40 cellular contexts compared by ENCODE assay signal in the genomic region with DNA sequence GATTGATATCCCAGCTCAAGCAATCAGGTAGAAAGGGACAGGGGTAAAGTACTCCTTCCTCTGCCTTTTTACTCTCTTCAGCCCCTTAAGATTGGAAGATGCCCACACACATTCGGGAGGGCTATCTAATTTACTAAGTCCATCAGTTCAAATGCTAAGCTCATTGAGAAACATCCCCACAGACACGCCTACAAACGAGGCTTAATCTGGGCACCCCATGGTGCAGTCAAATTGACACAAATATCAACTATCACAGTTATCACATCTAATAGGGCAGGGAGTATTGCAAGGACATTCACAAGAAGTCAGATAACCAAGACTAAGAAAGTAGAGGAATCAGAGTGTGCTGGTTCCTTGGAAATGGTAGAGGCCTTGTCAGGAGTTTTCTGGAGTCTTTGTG.
"Had no signal": no experiment of that assay in that cellular context is flagged by ENCODE, and none has a peak within 500 bp of the region (broad histone marks: within the 10 kb centered on the region; RNA-seq: fewer than 3 reads in every experiment).

No MANE protein-coding gene starts in this region.

- H3K4me1 Mint-ChIP-seq: activated naive CD4-positive, alpha-beta T cell treated with anti-CD3 and anti-CD28 coated beads, Interleukin-2, amount 10 ng/mL, durations not matched to agents 7 days and 5 days; activated naive CD4-positive, alpha-beta T cell treated with anti-CD3 and anti-CD28 coated beads, Interleukin-2, amount 50 U/mL, for 24 hours; activated naive CD8-positive, alpha-beta T cell treated with anti-CD3 and anti-CD28 coated beads for 36 hours; activated naive CD8-positive, alpha-beta T cell treated with anti-CD3 and anti-CD28 coated beads, Interleukin-2, amount 10 ng/mL, durations not matched to agents 7 days and 5 days; activated naive CD8-positive, alpha-beta T cell treated with anti-CD3 and anti-CD28 coated beads, Interleukin-2, amount 50 U/mL, for 24 hours; activated T-helper 17 cell treated with anti-CD3 and anti-CD28 coated beads, Interleukin-2, amount 50 U/mL, for 72 hours; central memory CD8-positive, alpha-beta T cell had no signal

- H3K4me3 Mint-ChIP-seq: activated naive CD4-positive, alpha-beta T cell treated with anti-CD3 and anti-CD28 coated beads, Interleukin-2, amount 10 ng/mL, durations not matched to agents 7 days and 5 days; activated naive CD4-positive, alpha-beta T cell treated with anti-CD3 and anti-CD28 coated beads, Interleukin-2, amount 50 U/mL, for 24 hours; activated naive CD8-positive, alpha-beta T cell; activated naive CD8-positive, alpha-beta T cell treated with anti-CD3 and anti-CD28 coated beads for 36 hours; activated naive CD8-positive, alpha-beta T cell treated with anti-CD3 and anti-CD28 coated beads, Interleukin-2, amount 10 ng/mL, durations not matched to agents 7 days and 5 days; activated naive CD8-positive, alpha-beta T cell treated with anti-CD3 and anti-CD28 coated beads, Interleukin-2, amount 50 U/mL, for 24 hours; activated T-cell treated with anti-CD3 and anti-CD28 coated beads, Interleukin-2, amount 50 U/mL, for 24 hours; activated T-cell treated with anti-CD3 and anti-CD28 coated beads, Interleukin-2, amount 50 U/mL, for 4 hours; activated T-cell treated with anti-CD3 and anti-CD28 coated beads, Interleukin-2, amount 50 U/mL, for 72 hours; activated T-helper 1 cell treated with anti-CD3 and anti-CD28 coated beads, Interleukin-12 subunit alpha, Interleukin-12 subunit beta, Interleukin-2, Interleukin-4 antibody, amounts not matched to agents 30 ng/mL and 10 ng/mL and 1 ng/mL, durations not matched to agents 14 hours and 24 hours and 36 hours; activated T-helper 17 cell treated with anti-CD3 and anti-CD28 coated beads, Interleukin-2, amount 50 U/mL, for 72 hours; brain; central memory CD8-positive, alpha-beta T cell had no signal

- H3K36me3 Mint-ChIP-seq: activated naive CD4-positive, alpha-beta T cell treated with anti-CD3 and anti-CD28 coated beads, Interleukin-2, amount 10 ng/mL, durations not matched to agents 7 days and 5 days; activated naive CD4-positive, alpha-beta T cell treated with anti-CD3 and anti-CD28 coated beads, Interleukin-2, amount 50 U/mL, for 24 hours; activated naive CD4-positive, alpha-beta T cell treated with anti-CD3 and anti-CD28 coated beads, Interleukin-2, amount 50 U/mL, for 72 hours; activated naive CD8-positive, alpha-beta T cell; activated naive CD8-positive, alpha-beta T cell treated with anti-CD3 and anti-CD28 coated beads for 36 hours; activated naive CD8-positive, alpha-beta T cell treated with anti-CD3 and anti-CD28 coated beads, Interleukin-2, amount 10 ng/mL, durations not matched to agents 7 days and 5 days; brain had no signal

- H3K27ac Mint-ChIP-seq: activated naive CD4-positive, alpha-beta T cell treated with anti-CD3 and anti-CD28 coated beads, Interleukin-2, amount 10 ng/mL, durations not matched to agents 7 days and 5 days; activated naive CD4-positive, alpha-beta T cell treated with anti-CD3 and anti-CD28 coated beads, Interleukin-2, amount 50 U/mL, for 24 hours; activated naive CD4-positive, alpha-beta T cell treated with anti-CD3 and anti-CD28 coated beads, Interleukin-2, amount 50 U/mL, for 72 hours; activated naive CD8-positive, alpha-beta T cell; activated naive CD8-positive, alpha-beta T cell treated with anti-CD3 and anti-CD28 coated beads for 36 hours; activated naive CD8-positive, alpha-beta T cell treated with anti-CD3 and anti-CD28 coated beads, Interleukin-2, amount 10 ng/mL, durations not matched to agents 7 days and 5 days; activated naive CD8-positive, alpha-beta T cell treated with anti-CD3 and anti-CD28 coated beads, Interleukin-2, amount 50 U/mL, for 24 hours; activated T-cell treated with anti-CD3 and anti-CD28 coated beads, Interleukin-2, amount 50 U/mL, for 24 hours; activated T-cell treated with anti-CD3 and anti-CD28 coated beads, Interleukin-2, amount 50 U/mL, for 72 hours; activated T-helper 1 cell treated with anti-CD3 and anti-CD28 coated beads, Interleukin-12 subunit alpha, Interleukin-12 subunit beta, Interleukin-2, Interleukin-4 antibody, amounts not matched to agents 30 ng/mL and 10 ng/mL and 1 ng/mL, durations not matched to agents 14 hours and 24 hours and 36 hours; activated T-helper 17 cell treated with anti-CD3 and anti-CD28 coated beads, Interleukin-2, amount 50 U/mL, for 72 hours; activated T-helper 2 cell treated with anti-CD3 and anti-CD28 coated beads, Interferon-gamma antibody, Interleukin-2, Interleukin-4, amounts not matched to agents 10 μg/mL and 5 μg/mL and 100 μg/mL, durations not matched to agents 14 hours and 24 hours and 36 hours; brain had no signal

- ATAC-seq: activated naive CD4-positive, alpha-beta T cell treated with anti-CD3 and anti-CD28 coated beads, Interleukin-2, amount 50 U/mL, for 72 hours; activated naive CD8-positive, alpha-beta T cell treated with anti-CD3 and anti-CD28 coated beads, Interleukin-2, amount 50 U/mL, for 24 hours; activated T-cell treated with anti-CD3 and anti-CD28 coated beads, Interleukin-2, amount 50 U/mL, for 4 hours; activated T-cell treated with anti-CD3 and anti-CD28 coated beads, Interleukin-2, amount 50 U/mL, for 72 hours; activated T-helper 17 cell treated with anti-CD3 and anti-CD28 coated beads, Interleukin-2, amount 50 U/mL, for 72 hours; body of pancreas had no signal

- H3K4me1 ChIP-seq: adrenal gland, body of pancreas, breast epithelium had no signal

- FAIRE-seq: astrocyte, bronchial epithelial cell had no signal

- H3K9me3 Mint-ChIP-seq: activated naive CD4-positive, alpha-beta T cell treated with anti-CD3 and anti-CD28 coated beads, Interleukin-2, amount 10 ng/mL, durations not matched to agents 7 days and 5 days; activated naive CD4-positive, alpha-beta T cell treated with anti-CD3 and anti-CD28 coated beads, Interleukin-2, amount 50 U/mL, for 24 hours; activated naive CD8-positive, alpha-beta T cell treated with anti-CD3 and anti-CD28 coated beads for 36 hours; activated naive CD8-positive, alpha-beta T cell treated with anti-CD3 and anti-CD28 coated beads, Interleukin-2, amount 10 ng/mL, durations not matched to agents 7 days and 5 days; activated naive CD8-positive, alpha-beta T cell treated with anti-CD3 and anti-CD28 coated beads, Interleukin-2, amount 50 U/mL, for 24 hours; activated T-cell treated with anti-CD3 and anti-CD28 coated beads, Interleukin-2, amount 50 U/mL, for 24 hours; activated T-helper 1 cell treated with anti-CD3 and anti-CD28 coated beads, Interleukin-12 subunit alpha, Interleukin-12 subunit beta, Interleukin-2, Interleukin-4 antibody, amounts not matched to agents 30 ng/mL and 10 ng/mL and 1 ng/mL, durations not matched to agents 14 hours and 24 hours and 36 hours; activated T-helper 17 cell treated with anti-CD3 and anti-CD28 coated beads, Interleukin-2, amount 50 U/mL, for 72 hours; activated T-helper 2 cell treated with anti-CD3 and anti-CD28 coated beads, Interferon-gamma antibody, Interleukin-2, Interleukin-4, amounts not matched to agents 10 μg/mL and 5 μg/mL and 100 μg/mL, durations not matched to agents 14 hours and 24 hours and 36 hours; brain; central memory CD8-positive, alpha-beta T cell had no signal

- H3K9me3 ChIP-seq: adrenal gland, ascending aorta, body of pancreas, breast epithelium had no signal

- DNase-seq: activated effector memory CD4-positive, alpha-beta T cell treated with anti-CD3 and anti-CD28 coated beads, Interleukin-2, amount 50 U/mL, for 16 hours; activated effector memory CD4-positive, alpha-beta T cell treated with Interleukin-2 at 50 U/mL for 16 hours; activated gamma-delta T cell; activated gamma-delta T cell treated with Interleukin-2 at 50 U/mL for 16 hours; activated naive CD4-positive, alpha-beta T cell; activated naive CD4-positive, alpha-beta T cell treated with anti-CD3 and anti-CD28 coated beads, Interleukin-2, amount 10 ng/mL, durations not matched to agents 7 days and 5 days; activated naive CD4-positive, alpha-beta T cell treated with anti-CD3 and anti-CD28 coated beads, Interleukin-2, amount 50 U/mL, for 16 hours; activated naive CD4-positive, alpha-beta T cell treated with Interleukin-2 at 50 U/mL for 16 hours; activated naive CD8-positive, alpha-beta T cell treated with anti-CD3 and anti-CD28 coated beads for 36 hours; activated naive CD8-positive, alpha-beta T cell treated with anti-CD3 and anti-CD28 coated beads, Interleukin-2, amount 10 ng/mL, durations not matched to agents 7 days and 5 days; activated naive CD8-positive, alpha-beta T cell treated with anti-CD3 and anti-CD28 coated beads, Interleukin-2, amount 50 U/mL, for 24 hours; activated T-cell treated with anti-CD3 and anti-CD28 coated beads for 4 hours; activated T-cell treated with anti-CD3 and anti-CD28 coated beads, Interleukin-2, amount 50 U/mL, for 1 hour; activated T-cell treated with anti-CD3 and anti-CD28 coated beads, Interleukin-2, amount 50 U/mL, for 24 hours; activated T-cell treated with anti-CD3 and anti-CD28 coated beads, Interleukin-2, amount 50 U/mL, for 4 hours; activated T-cell treated with anti-CD3 and anti-CD28 coated beads, Interleukin-2, amount 50 U/mL, for 48 hours; activated T-cell treated with anti-CD3 and anti-CD28 coated beads, Interleukin-2, amount 50 U/mL, for 72 hours; adrenal gland; amniotic stem cell; amygdala; anterior cingulate cortex; aorta; body of pancreas; brain microvascular endothelial cell; caudate nucleus; central memory CD4-positive, alpha-beta T cell; cerebellar nuclear complex had no signal

- H3K27me3 ChIP-seq: adrenal gland, ascending aorta, body of pancreas, brain microvascular endothelial cell, breast epithelium, cardiac muscle cell had no signal

- H3K4me3 ChIP-seq: adrenal gland, ascending aorta, body of pancreas, breast epithelium, cardiac muscle cell had no signal

- H3K27me3 Mint-ChIP-seq: activated naive CD4-positive, alpha-beta T cell treated with anti-CD3 and anti-CD28 coated beads, Interleukin-2, amount 10 ng/mL, durations not matched to agents 7 days and 5 days; activated naive CD4-positive, alpha-beta T cell treated with anti-CD3 and anti-CD28 coated beads, Interleukin-2, amount 50 U/mL, for 24 hours; activated naive CD8-positive, alpha-beta T cell; activated naive CD8-positive, alpha-beta T cell treated with anti-CD3 and anti-CD28 coated beads for 36 hours; activated naive CD8-positive, alpha-beta T cell treated with anti-CD3 and anti-CD28 coated beads, Interleukin-2, amount 10 ng/mL, durations not matched to agents 7 days and 5 days; activated T-cell treated with anti-CD3 and anti-CD28 coated beads, Interleukin-2, amount 50 U/mL, for 24 hours; activated T-helper 17 cell treated with anti-CD3 and anti-CD28 coated beads, Interleukin-2, amount 50 U/mL, for 72 hours; central memory CD8-positive, alpha-beta T cell had no signal

- H3K27ac ChIP-seq: adrenal gland, ascending aorta, body of pancreas, brain microvascular endothelial cell, breast epithelium, cardiac muscle cell had no signal

- H3K36me3 ChIP-seq: adrenal gland, ascending aorta, brain microvascular endothelial cell, breast epithelium, cardiac muscle cell had no signal
